Comparison of ENCODE assay signal across 8 cellular contexts in genomic region chr9:83706703-83707517, GRCh38. TPM values are rescaled to one million over a fixed set of nuclear protein-coding genes. Genes with fewer than 3 reads are reported as not detected.
DNase-seq lines count a peak whose midpoint lies in the region; ATAC-seq and TF ChIP-seq lines count a peak whose summit lies in the region.

No MANE protein-coding gene starts in this region.

- H3K4me1 ChIP-seq in DOHH2 (ENCODE audit: control insufficient read depth, low read length), result peaks cover 44% of the 10 kb centered on the region

- no peaks in the 10 kb centered on the region for H3K9me2 ChIP-seq in DOHH2 (replicated peaks; ENCODE audit: control insufficient read depth, low read length)

- H4K20me1 ChIP-seq in DOHH2 (ENCODE audit: control insufficient read depth, insufficient read depth, low read depth, low read length), result peaks cover 10% of the 10 kb centered on the region

- H3K9me3 ChIP-seq in DOHH2 (ENCODE audit: control insufficient read depth, insufficient read depth, low read length), result no peaks in the 10 kb centered on the region

- peak; percentile 20 for ATAC-seq in GM21528 (IDR thresholded peaks at IDR 0.05; ENCODE audit: low FRiP score, unreplicated experiment)
- ATAC-seq in left colon, result peak; percentile 25

- no peak for TF ChIP-seq CTCF in DOHH2 (IDR thresholded peaks at IDR 0.05; ENCODE audit: low read depth, low read length, poor library complexity, severe bottlenecking)
- no peak for TF ChIP-seq CTCF in WI38 (IDR thresholded peaks at IDR 0.05; ENCODE audit: low read depth, low read length)
- TF ChIP-seq CTCF in cardiac fibroblast (IDR thresholded peaks at IDR 0.05; ENCODE audit: low read depth, low read length), result no peak

- peak overlapping the region; percentile 81 for H3K4me2 ChIP-seq in DOHH2 (ENCODE audit: low read length)

- H3F3A ChIP-seq in DOHH2 (ENCODE audit: control insufficient read depth, insufficient read depth), result no peaks in the 10 kb centered on the region

- H3K4me3 ChIP-seq in DOHH2 (ENCODE audit: low read length) (peak overlapping the region; percentile 86), WI38 (ENCODE audit: low read depth, low read length) (peak overlapping the region; percentile 95), cardiac fibroblast (replicated peaks in 1 of 2; ENCODE audit: low read depth in 2 of 2, low read length in 2 of 2) (peak overlapping the region; percentile 84 to 90)
- peak overlapping the region; percentile 88 for H3K4me3 ChIP-seq in Jurkat, Clone E6-1 (ENCODE audit: low read length)

- H3K36me3 ChIP-seq in DOHH2 (ENCODE audit: control insufficient read depth, low read length), result peaks cover 23% of the 10 kb centered on the region

- H3K27ac ChIP-seq in DOHH2 (ENCODE audit: low read depth, low read length), result peak overlapping the region; percentile 74

- H3K79me2 ChIP-seq in DOHH2 (ENCODE audit: control insufficient read depth, low read length), result peaks cover 65% of the 10 kb centered on the region

- intact Hi-C loops in left colon (cut with DNase I, micrococcal nuclease), result no loop called here

- peak; percentile 67 for DNase-seq in Jurkat, Clone E6-1 (ENCODE audit: low read depth, low spot score)
- peak; percentile 22 to 36 for DNase-seq in cardiac fibroblast (ENCODE audit: low read depth in 2 of 2)
- DNase-seq in left colon, result peak; percentile 34 to 64
- peak; percentile 42 to 53 for DNase-seq in stimulated activated CD4-positive, alpha-beta T cell treated with anti-CD3 and anti-CD28 coated beads, Interleukin-2, amount 100 ng/mL, for 48 hours
- DNase-seq in kidney glomerular epithelial cell (lab: John Stamatoyannopoulos, UW), result no peak

- H3K27me3 ChIP-seq in DOHH2 (ENCODE audit: control insufficient read depth, low read length), result no peaks in the 10 kb centered on the region

RNA-seq across cellular contexts. Expression of gene UBQLN1, which starts 0.8 kb away (rescaled TPM):
- 169 TPM for polyA plus RNA-seq in Jurkat, Clone E6-1 (2012; ENCODE audit: insufficient read depth, insufficient read length)
- 10 to 100 TPM; 78.1 to 79.2 TPM for total RNA-seq in left colon
